ENCODE assay signal across 12 cellular contexts in genomic region chr15:90838066-90838465, GRCh38. TPM values are rescaled to one million over a fixed set of nuclear protein-coding genes. Genes with fewer than 3 reads are reported as not detected.
DNase-seq lines count a peak whose midpoint lies in the region; ATAC-seq and TF ChIP-seq lines count a peak whose summit lies in the region.
"Had no signal": no experiment of that assay in that cellular context is flagged by ENCODE, and none has a peak within 500 bp of the region (broad histone marks: within the 10 kb centered on the region; RNA-seq: fewer than 3 reads in every experiment).

No MANE protein-coding gene starts in this region.

- peak overlapping the region; percentile 99 for H3K27ac Mint-ChIP-seq in activated T-helper 17 cell treated with anti-CD3 and anti-CD28 coated beads, Interleukin-2, amount 50 U/mL, for 72 hours
- H3K27ac Mint-ChIP-seq in stimulated activated naive CD8-positive, alpha-beta T cell treated with anti-CD3 and anti-CD28 coated beads, Interleukin-15, Interleukin-2, amounts not matched to agents 100 ng/mL and 50 ng/mL, for 24 hours: peak overlapping the region; percentile 97

- DNase-seq in T-helper 1 cell (peak; percentile 60 to 95 (median 76)), omental fat pad (ENCODE audit: low spot score) (no peak), cerebellar nuclear complex (lab: John Stamatoyannopoulos, UW) (no peak), AG08396 (ENCODE audit: low spot score) (no peak)
- DNase-seq: NCI-H446, tibial artery had no signal

- H3K36me3 Mint-ChIP-seq in activated T-helper 17 cell treated with anti-CD3 and anti-CD28 coated beads, Interleukin-2, amount 50 U/mL, for 72 hours (ENCODE audit: low read depth): peaks cover 53% of the 10 kb centered on the region
- H3K36me3 Mint-ChIP-seq in stimulated activated naive CD8-positive, alpha-beta T cell treated with anti-CD3 and anti-CD28 coated beads, Interleukin-15, Interleukin-2, amounts not matched to agents 100 ng/mL and 50 ng/mL, for 24 hours (ENCODE audit: low read depth): no peaks in the 10 kb centered on the region
- H3K36me3 Mint-ChIP-seq: brain had no signal

- peak overlapping the region; percentile 83 for H3K4me3 Mint-ChIP-seq in activated T-helper 17 cell treated with anti-CD3 and anti-CD28 coated beads, Interleukin-2, amount 50 U/mL, for 72 hours
- H3K4me3 Mint-ChIP-seq in stimulated activated naive CD8-positive, alpha-beta T cell treated with anti-CD3 and anti-CD28 coated beads, Interleukin-15, Interleukin-2, amounts not matched to agents 100 ng/mL and 50 ng/mL, for 24 hours: peak overlapping the region; percentile 72
- H3K4me3 Mint-ChIP-seq: brain had no signal

- no peaks in the 10 kb centered on the region for H3K27me3 Mint-ChIP-seq in activated T-helper 17 cell treated with anti-CD3 and anti-CD28 coated beads, Interleukin-2, amount 50 U/mL, for 72 hours
- no peaks in the 10 kb centered on the region for H3K27me3 Mint-ChIP-seq in stimulated activated naive CD8-positive, alpha-beta T cell treated with anti-CD3 and anti-CD28 coated beads, Interleukin-15, Interleukin-2, amounts not matched to agents 100 ng/mL and 50 ng/mL, for 24 hours

- H3K9me3 Mint-ChIP-seq in activated T-helper 17 cell treated with anti-CD3 and anti-CD28 coated beads, Interleukin-2, amount 50 U/mL, for 72 hours: no peaks in the 10 kb centered on the region
- no peaks in the 10 kb centered on the region for H3K9me3 Mint-ChIP-seq in stimulated activated naive CD8-positive, alpha-beta T cell treated with anti-CD3 and anti-CD28 coated beads, Interleukin-15, Interleukin-2, amounts not matched to agents 100 ng/mL and 50 ng/mL, for 24 hours
- H3K9me3 Mint-ChIP-seq: brain had no signal

- no peak for TF ChIP-seq CTCF in omental fat pad (IDR thresholded peaks at IDR 0.05)

- peaks cover 43% of the 10 kb centered on the region for H3K4me1 Mint-ChIP-seq in activated T-helper 17 cell treated with anti-CD3 and anti-CD28 coated beads, Interleukin-2, amount 50 U/mL, for 72 hours
- peaks cover 62% of the 10 kb centered on the region for H3K4me1 Mint-ChIP-seq in stimulated activated naive CD8-positive, alpha-beta T cell treated with anti-CD3 and anti-CD28 coated beads, Interleukin-15, Interleukin-2, amounts not matched to agents 100 ng/mL and 50 ng/mL, for 24 hours (ENCODE audit: low read depth)

- ATAC-seq in activated T-helper 17 cell treated with anti-CD3 and anti-CD28 coated beads, Interleukin-2, amount 50 U/mL, for 72 hours (replicated peaks): peak; percentile 83
- peak; percentile 13 for ATAC-seq in omental fat pad (ENCODE audit: low FRiP score)
- no peak for ATAC-seq in HG03460 (IDR thresholded peaks at IDR 0.05; ENCODE audit: unreplicated experiment)
- ATAC-seq in SK-N-SH treated with all-trans-retinoic acid at 6 μM for 48 hours: no peak
- ATAC-seq: left colon had no signal

TF ChIP-seq in SK-N-SH treated with all-trans-retinoic acid at 6 μM for 48 hours, 23 proteins besides CTCF, POLR2A, EP300 and RAD21:
- TF ChIP-seq CSDC2 (CRISPR knock-in tag; IDR thresholded peaks at IDR 0.05) (no peak), CREB5 (CRISPR knock-in tag; IDR thresholded peaks at IDR 0.05; ENCODE audit: low read depth) (no peak), ZNF70 (CRISPR knock-in tag; IDR thresholded peaks at IDR 0.05) (no peak), ZNF565 (CRISPR knock-in tag; conservative IDR thresholded peaks at IDR 0.05; ENCODE audit: low read depth) (no peak), RARB (CRISPR knock-in tag; IDR thresholded peaks at IDR 0.05) (no peak), BACH2 (CRISPR knock-in tag; IDR thresholded peaks at IDR 0.05; ENCODE audit: borderline replicate concordance) (no peak)

RNA-seq across cellular contexts. Expression of gene FURIN, which starts 30.3 kb away (rescaled TPM):
- 100 to 1,000 TPM; 605 to 771 TPM for total RNA-seq in activated T-helper 17 cell treated with anti-CD3 and anti-CD28 coated beads, Interleukin-2, amount 50 U/mL, for 72 hours
- total RNA-seq in omental fat pad: 100 to 1,000 TPM in 2 of 4 donors, 10 to 100 TPM in 2; 58.7 to 121 (median 92.3) TPM

RNA-seq across cellular contexts. Expression of gene FES, which starts 46.2 kb away (rescaled TPM):
- total RNA-seq in activated T-helper 17 cell treated with anti-CD3 and anti-CD28 coated beads, Interleukin-2, amount 50 U/mL, for 72 hours: 100 to 1,000 TPM in 1 of 2 donors, 10 to 100 TPM in 1; 98.5 to 122 TPM
- 100 to 1,000 TPM in 1 of 4 donors, 10 to 100 TPM in 3; 57.0 to 146 (median 77.2) TPM for total RNA-seq in omental fat pad

Comparison
In these comparisons a context has a peak if more than half of its experiments do, and no peak if none do; other contexts are left out.
1. DNase-seq: peak in T-helper 1 cell (5 of 5); none in omental fat pad (single experiment), cerebellar nuclear complex (0 of 2) and AG08396 (single experiment).
2. ATAC-seq: peak in activated T-helper 17 cell treated with anti-CD3 and anti-CD28 coated beads, Interleukin-2, amount 50 U/mL, for 72 hours (single experiment) and omental fat pad (single experiment); none in HG03460 (single experiment) and SK-N-SH treated with all-trans-retinoic acid at 6 μM for 48 hours (single experiment).
3. RNA of gene FURIN, which starts 30.3 kb away (total RNA-seq): 605 to 771 TPM in activated T-helper 17 cell treated with anti-CD3 and anti-CD28 coated beads, Interleukin-2, amount 50 U/mL, for 72 hours; 58.7 to 121 TPM in omental fat pad; every median in the first group is over 4 times any median in the second.